In the genomic region with DNA sequence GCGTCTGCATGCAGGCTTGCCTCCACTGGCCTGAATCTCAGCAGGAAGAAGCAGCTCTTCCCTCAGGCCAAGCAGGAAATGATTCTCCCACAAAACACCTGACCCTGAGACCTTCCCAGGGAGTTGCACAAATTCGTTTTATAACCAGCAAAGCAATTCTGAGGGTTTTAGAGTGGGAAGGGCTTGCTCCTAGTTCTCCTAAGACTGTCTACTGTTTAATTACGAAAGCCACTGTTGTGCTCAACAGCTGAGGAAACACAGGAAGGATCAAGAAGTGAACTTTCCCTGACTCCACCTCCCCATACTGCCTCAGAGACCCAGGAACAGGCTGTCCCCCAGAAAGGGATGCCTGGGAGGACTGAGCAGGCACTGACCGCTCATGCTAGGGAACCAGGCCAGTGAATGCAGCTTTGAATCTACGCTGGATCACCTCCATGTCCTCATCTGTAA, we compare ENCODE assay signal across 13 cellular contexts. TPM values are rescaled to one million over a fixed set of nuclear protein-coding genes. Genes with fewer than 3 reads are reported as not detected.
DNase-seq lines count a peak whose midpoint lies in the region; ATAC-seq and TF ChIP-seq lines count a peak whose summit lies in the region.
"Had no signal": no experiment of that assay in that cellular context is flagged by ENCODE, and none has a peak within 500 bp of the region (broad histone marks: within the 10 kb centered on the region; RNA-seq: fewer than 3 reads in every experiment).

No MANE protein-coding gene starts in this region.

- CTCF ChIA-PET in PC-3 (lab: Charles Lee) = interaction anchor here (0.7 kb wide), 1 partner anchor 92 kb away, joined by 3 read pairs; no protein-coding TSS in a partner anchor
- CTCF ChIA-PET in activated CD8-positive, alpha-beta T cell treated with anti-CD3 and anti-CD28 coated beads for 36 hours (lab: Charles Lee) = no interaction called here

- H3K9me3 Mint-ChIP-seq in activated CD8-positive, alpha-beta T cell treated with anti-CD3 and anti-CD28 coated beads for 36 hours = no peaks in the 10 kb centered on the region
- H3K9me3 Mint-ChIP-seq: stimulated activated memory B cell treated with anti-CD40 and anti-IgM and Interleukin-4, amounts not matched to agents 10 μg/mL and 1 μg/mL and 100 μg/mL, for 72 hours; T-helper 2 cell treated with Interferon-gamma antibody and Interleukin-4, amounts not matched to agents 5 μg/mL and 100 μg/mL, for 36 hours had no signal

- H3K4me2 ChIP-seq in PC-3 (ENCODE audit: low read length) (peak overlapping the region; percentile 31), osteoblast (ENCODE audit: insufficient read depth, low read length) (no peak overlapping the region)

- H3K79me2 ChIP-seq in PC-3 (ENCODE audit: low read length) = no peaks in the 10 kb centered on the region
- H3K79me2 ChIP-seq in osteoblast (ENCODE audit: insufficient read depth, low read length) = no peaks in the 10 kb centered on the region

- no peak overlapping the region for H3K4me3 Mint-ChIP-seq in activated CD8-positive, alpha-beta T cell treated with anti-CD3 and anti-CD28 coated beads for 36 hours
- H3K4me3 Mint-ChIP-seq: stimulated activated memory B cell treated with anti-CD40 and anti-IgM and Interleukin-4, amounts not matched to agents 10 μg/mL and 1 μg/mL and 100 μg/mL, for 72 hours; T-helper 2 cell treated with Interferon-gamma antibody and Interleukin-4, amounts not matched to agents 5 μg/mL and 100 μg/mL, for 36 hours had no signal

- H3K27ac ChIP-seq in PC-3 (ENCODE audit: low read length) = peak overlapping the region; percentile 55
- peak overlapping the region; percentile 10 for H3K27ac ChIP-seq in osteoblast (ENCODE audit: low read depth, low read length)

- BruUV-seq in PC-3 (replicated peaks; lab: Mats Ljungman, UMichigan) = no TSS peak

- H3K27me3 ChIP-seq in PC-3 (ENCODE audit: low read length) (no peaks in the 10 kb centered on the region), osteoblast (ENCODE audit: insufficient read depth, low read length) (no peaks in the 10 kb centered on the region)
- H3K27me3 ChIP-seq: heart right ventricle had no signal

- H3K4me1 Mint-ChIP-seq in activated CD8-positive, alpha-beta T cell treated with anti-CD3 and anti-CD28 coated beads for 36 hours (ENCODE audit: low read depth) = no peaks in the 10 kb centered on the region

- H3K9ac ChIP-seq in PC-3 (ENCODE audit: low read length) = no peak overlapping the region

- DNase-seq in DMS53 treated with DMSO at 0.1 percent for 48 hours (lab: John Stamatoyannopoulos, UW; ENCODE audit: unreplicated experiment) (peak; percentile 12), PC-3 (peak; percentile 70), fibroblast of gingiva (ENCODE audit: low read depth) (peak; percentile 18), osteoblast (ENCODE audit: insufficient read length, low spot score, missing footprints) (peak; percentile 69), NCI-H524 treated with DMSO at 0.1 percent for 48 hours (lab: John Stamatoyannopoulos, UW) (no peak)
- DNase-seq in activated CD8-positive, alpha-beta T cell treated with anti-CD3 and anti-CD28 coated beads for 36 hours = no peak
- no peak for DNase-seq in stimulated activated CD4-positive, alpha-beta T cell treated with anti-CD3 and anti-CD28 coated beads, Interleukin-4, amount 100 ng/mL, for 4 hours
- DNase-seq: DND-41, heart right ventricle, NCI-H2171 treated with DMSO at 0.1 percent for 48 hours had no signal

- no peaks in the 10 kb centered on the region for H3K36me3 Mint-ChIP-seq in activated CD8-positive, alpha-beta T cell treated with anti-CD3 and anti-CD28 coated beads for 36 hours (ENCODE audit: low read depth)
- H3K36me3 Mint-ChIP-seq: stimulated activated memory B cell treated with anti-CD40 and anti-IgM and Interleukin-4, amounts not matched to agents 10 μg/mL and 1 μg/mL and 100 μg/mL, for 72 hours had no signal

- H3K4me3 ChIP-seq in PC-3 (ENCODE audit: low read length) (no peak overlapping the region), osteoblast (ENCODE audit: insufficient read depth, low read length) (no peak overlapping the region)
- H3K4me3 ChIP-seq: heart right ventricle had no signal

- no peaks in the 10 kb centered on the region for H3K27me3 Mint-ChIP-seq in activated CD8-positive, alpha-beta T cell treated with anti-CD3 and anti-CD28 coated beads for 36 hours

- no peaks in the 10 kb centered on the region for H3K9me2 ChIP-seq in PC-3 (replicated peaks; ENCODE audit: low read length)

- peak; percentile 85 for ATAC-seq in PC-3
- ATAC-seq in HG03095 (IDR thresholded peaks at IDR 0.05; ENCODE audit: unreplicated experiment) = no peak
- ATAC-seq in activated CD8-positive, alpha-beta T cell treated with anti-CD3 and anti-CD28 coated beads for 36 hours = no peak
- ATAC-seq: stimulated activated memory B cell treated with anti-CD40 and anti-IgM and Interleukin-4, amounts not matched to agents 10 μg/mL and 1 μg/mL and 100 μg/mL, for 72 hours had no signal

- H3K4me1 ChIP-seq in PC-3 (ENCODE audit: insufficient read depth, low read length) = peaks cover 20% of the 10 kb centered on the region
- peaks cover 16% of the 10 kb centered on the region for H3K4me1 ChIP-seq in osteoblast (ENCODE audit: insufficient read depth, low read length)

- no peaks in the 10 kb centered on the region for H4K20me1 ChIP-seq in PC-3 (ENCODE audit: low read length)
- H4K20me1 ChIP-seq in osteoblast (ENCODE audit: insufficient read depth, low read length) = no peaks in the 10 kb centered on the region

- TF ChIP-seq CTCF in PC-3 (conservative IDR thresholded peaks at IDR 0.05; ENCODE audit: low read depth, low read length) = no peak
- TF ChIP-seq CTCF in osteoblast (IDR thresholded peaks at IDR 0.05; ENCODE audit: extremely low read depth, low read depth, low read length) = no peak
- no peak for TF ChIP-seq CTCF in activated CD8-positive, alpha-beta T cell treated with anti-CD3 and anti-CD28 coated beads for 36 hours (IDR thresholded peaks at IDR 0.05)

- H3F3A ChIP-seq in PC-3 (ENCODE audit: low read length, unreplicated experiment) = no peaks in the 10 kb centered on the region

- no peaks in the 10 kb centered on the region for H3K36me3 ChIP-seq in PC-3 (ENCODE audit: low read depth, low read length)
- H3K36me3 ChIP-seq in osteoblast (ENCODE audit: insufficient read depth, low read length) = no peaks in the 10 kb centered on the region
- H3K36me3 ChIP-seq: heart right ventricle had no signal

- H3K9me3 ChIP-seq in PC-3 (ENCODE audit: low read length) (no peaks in the 10 kb centered on the region), osteoblast (ENCODE audit: low read depth, low read length) (no peaks in the 10 kb centered on the region)
- H3K9me3 ChIP-seq: heart right ventricle had no signal

- POLR2A ChIA-PET in PC-3 (lab: Charles Lee; ENCODE audit: unreplicated experiment) = interaction anchor here (0.6 kb wide), 1 partner anchor 81 kb away, joined by 8 read pairs; no protein-coding TSS in a partner anchor
- POLR2A ChIA-PET in activated CD8-positive, alpha-beta T cell treated with anti-CD3 and anti-CD28 coated beads for 36 hours (lab: Charles Lee) = no interaction called here

- no peak overlapping the region for H3K27ac Mint-ChIP-seq in activated CD8-positive, alpha-beta T cell treated with anti-CD3 and anti-CD28 coated beads for 36 hours
- H3K27ac Mint-ChIP-seq: stimulated activated memory B cell treated with anti-CD40 and anti-IgM and Interleukin-4, amounts not matched to agents 10 μg/mL and 1 μg/mL and 100 μg/mL, for 72 hours; T-helper 2 cell treated with Interferon-gamma antibody and Interleukin-4, amounts not matched to agents 5 μg/mL and 100 μg/mL, for 36 hours had no signal

- intact Hi-C loops in PC-3 (cut with micrococcal nuclease) = no loop called here
- intact Hi-C loops in activated CD8-positive, alpha-beta T cell treated with anti-CD3 and anti-CD28 coated beads for 36 hours (cut with micrococcal nuclease) = no loop called here

- H2AFZ ChIP-seq in PC-3 (ENCODE audit: low read length) (peak overlapping the region; percentile 64), osteoblast (ENCODE audit: low read length) (peak overlapping the region; percentile 92)

RNA-seq across cellular contexts. Expression of a gene that starts 37.0 kb away (rescaled TPM):
- 43.3 and 50.7 TPM in 2 replicates for total RNA-seq in PC-3 (2014; rRNA removed)
- 68.8 and 69.5 TPM in 2 replicates for total RNA-seq in osteoblast
- total RNA-seq in activated CD8-positive, alpha-beta T cell treated with anti-CD3 and anti-CD28 coated beads for 36 hours = 10 to 100 TPM; 98.0 to 99.0 TPM

Comparison
In these comparisons a context has a peak if more than half of its experiments do, and no peak if none do; other contexts are left out.
1. DNase-seq: peak in DMS53 treated with DMSO at 0.1 percent for 48 hours (single experiment), PC-3 (single experiment), fibroblast of gingiva (single experiment) and osteoblast (single experiment); none in NCI-H524 treated with DMSO at 0.1 percent for 48 hours (single experiment), activated CD8-positive, alpha-beta T cell treated with anti-CD3 and anti-CD28 coated beads for 36 hours (single experiment) and stimulated activated CD4-positive, alpha-beta T cell treated with anti-CD3 and anti-CD28 coated beads, Interleukin-4, amount 100 ng/mL, for 4 hours (0 of 2).